8 cellular contexts compared by ENCODE assay signal in the genomic region with DNA sequence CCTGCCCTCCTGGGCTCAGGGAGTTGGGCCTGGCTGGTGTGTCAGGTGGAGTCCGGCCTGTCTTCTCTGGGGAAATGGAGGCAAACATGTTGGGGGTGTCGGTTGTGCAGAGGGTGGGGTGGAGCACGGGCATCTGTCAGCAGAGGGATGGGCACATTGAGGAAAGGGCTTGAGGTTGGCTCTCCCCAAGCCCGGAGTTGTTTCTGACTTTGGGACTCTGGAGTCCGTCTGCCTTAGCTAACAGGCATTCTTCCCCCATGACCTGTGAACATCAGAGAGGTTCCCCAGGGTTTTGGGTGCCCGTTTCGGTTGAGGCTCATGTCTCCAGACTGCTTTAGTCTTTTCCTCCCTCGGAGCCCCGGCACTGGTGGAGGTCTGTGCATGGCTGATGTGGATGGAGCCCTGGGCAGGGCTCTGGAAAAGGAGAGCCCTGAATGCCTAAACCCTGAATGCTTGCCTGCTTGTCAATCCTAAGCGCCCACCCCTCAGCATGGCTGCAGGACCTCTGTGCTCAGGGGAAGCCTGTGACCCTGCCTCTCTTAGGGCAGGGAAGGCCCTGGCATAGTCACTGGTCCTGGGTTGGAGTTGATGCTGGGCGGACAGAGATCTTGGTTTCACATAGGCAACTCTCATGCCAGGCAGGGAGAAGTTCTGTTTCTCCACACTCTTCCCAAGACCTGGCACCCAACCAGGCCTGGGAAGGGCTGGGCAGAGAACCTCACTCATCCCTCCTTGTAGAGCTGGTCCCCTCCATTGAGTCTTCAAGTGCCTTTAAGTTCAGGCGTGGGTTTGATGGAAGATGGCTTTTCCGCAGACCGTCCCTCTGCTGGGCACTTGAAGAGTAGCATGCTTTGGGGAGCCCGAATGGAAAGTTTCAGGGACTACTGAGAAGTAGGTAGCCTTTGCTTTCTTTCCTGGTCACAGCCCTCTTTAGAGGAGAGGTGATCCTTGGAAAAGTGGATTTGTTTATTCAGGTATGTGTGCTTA. TPM values are rescaled to one million over a fixed set of nuclear protein-coding genes. Genes with fewer than 3 reads are reported as not detected.
A peak's percentile ranks its signal among the peaks of the same experiment; 100 is the strongest.
DNase-seq lines count a peak whose midpoint lies in the region; ATAC-seq and TF ChIP-seq lines count a peak whose summit lies in the region.

No MANE protein-coding gene starts in this region.

- H3K4me1 Mint-ChIP-seq in GM23338: no peaks in the 10 kb centered on the region
- H3K4me1 Mint-ChIP-seq in type B pancreatic cell (ENCODE audit: unreplicated experiment): no peaks in the 10 kb centered on the region

- H3K27ac ChIP-seq in GM23338 (ENCODE audit: low read depth): no peak overlapping the region

- no peak overlapping the region for H3K4me3 Mint-ChIP-seq in GM23338
- no peak overlapping the region for H3K4me3 Mint-ChIP-seq in type B pancreatic cell

- no peak overlapping the region for H2AFZ ChIP-seq in GM23338

- H3K36me3 ChIP-seq in GM23338 (ENCODE audit: insufficient read depth): no peaks in the 10 kb centered on the region

- H3K36me3 Mint-ChIP-seq in GM23338 (ENCODE audit: low read depth): peaks cover 5% of the 10 kb centered on the region; the same call in 1 of the 3 replicates
- H3K36me3 Mint-ChIP-seq in type B pancreatic cell: peaks cover 12% of the 10 kb centered on the region

- H3K27me3 Mint-ChIP-seq in GM23338 (ENCODE audit: insufficient read depth, low read depth, poor library complexity) (peaks cover 4% of the 10 kb centered on the region), type B pancreatic cell (no peaks in the 10 kb centered on the region)

- H3K4me3 ChIP-seq in GM23338: no peak overlapping the region

- DNase-seq in SIG-M5 treated with dmso at 0.1 percent for 504 hours (lab: John Stamatoyannopoulos, UW; ENCODE audit: unreplicated experiment): peak; percentile 63
- DNase-seq in SIG-M5 (lab: John Stamatoyannopoulos, UW): no peak
- peak; percentile 84 for DNase-seq in GM23338 (ENCODE audit: low spot score)
- DNase-seq in NCI-H460 (ENCODE audit: extremely low read depth, low read depth): peak; percentile 61
- peak; percentile 62 for DNase-seq in astrocyte of the hippocampus (ENCODE audit: low read depth, low spot score)
- peak; percentile 21 for DNase-seq in kidney glomerular epithelial cell (lab: John Stamatoyannopoulos, UW)
- peak; percentile 67 for DNase-seq in type B pancreatic cell (ENCODE audit: extremely low spot score, unreplicated experiment)

- no peaks in the 10 kb centered on the region for H3K27me3 ChIP-seq in GM23338 (ENCODE audit: insufficient read depth)

- ATAC-seq in GM23338 (peak; percentile 86), HG02623 (IDR thresholded peaks at IDR 0.05; ENCODE audit: unreplicated experiment) (no peak)

- no peaks in the 10 kb centered on the region; the same call in 2 of the 3 replicates for H3K9me3 Mint-ChIP-seq in GM23338
- no peaks in the 10 kb centered on the region for H3K9me3 Mint-ChIP-seq in type B pancreatic cell

- no peaks in the 10 kb centered on the region for H3K4me1 ChIP-seq in GM23338 (ENCODE audit: insufficient read depth)

- no peaks in the 10 kb centered on the region for H3F3A ChIP-seq in GM23338 (replicated peaks; ENCODE audit: low read depth)

- no peaks in the 10 kb centered on the region for H3K79me2 ChIP-seq in GM23338 (replicated peaks; ENCODE audit: insufficient read depth)

- H3K4me2 ChIP-seq in GM23338: no peak overlapping the region

- peak; percentile 72 to 78 for TF ChIP-seq CTCF in GM23338 (conservative IDR thresholded peaks at IDR 0.05; ENCODE audit: low read depth in 2 of 2)
- TF ChIP-seq CTCF in type B pancreatic cell (conservative IDR thresholded peaks at IDR 0.05): peak; percentile 81

- H4K20me1 ChIP-seq in GM23338 (replicated peaks; ENCODE audit: insufficient read depth): no peaks in the 10 kb centered on the region

- H3K27ac Mint-ChIP-seq in GM23338: no peak overlapping the region
- no peak overlapping the region for H3K27ac Mint-ChIP-seq in type B pancreatic cell

- no peaks in the 10 kb centered on the region for H3K9me2 ChIP-seq in GM23338 (ENCODE audit: insufficient read depth)

TF ChIP-seq in GM23338, 12 proteins besides CTCF, POLR2A, EP300 and RAD21 (continues in another document):
- no peak for TF ChIP-seq JUNB (IDR thresholded peaks at IDR 0.05; ENCODE audit: unreplicated experiment)

RNA-seq across cellular contexts. Expression of gene NYNRIN, which starts 13.0 kb away (rescaled TPM):
- 17.5 and 20.0 TPM in 2 replicates for total RNA-seq in GM23338 (2014; rRNA removed; shearing (Covaris generic))
- polyA plus RNA-seq in GM23338 (2016; fragmentation: Nextera tagmentation; extraction: Ambion mirVana): 3.1 TPM in 2 replicates
- 0.12 and 0.17 TPM in 2 replicates for total RNA-seq in NCI-H460 (2014; rRNA removed; shearing (Covaris generic))
- 0.10 and 0.15 TPM in 2 replicates for polyA plus RNA-seq in NCI-H460 (2014; cell fraction: nucleus; rRNA removed)
- total RNA-seq in type B pancreatic cell (ENCODE audit: low replicate concordance): 79.2 and 129 TPM in 2 replicates

RNA-seq across cellular contexts. Expression of gene CBLN3, which starts 17.7 kb away (rescaled TPM):
- 0.07 TPM in 1 of 2 replicates, not detected in the other for total RNA-seq in GM23338 (2014; rRNA removed; shearing (Covaris generic))
- polyA plus RNA-seq in GM23338 (2016; fragmentation: Nextera tagmentation; extraction: Ambion mirVana): 0.19 and 0.23 TPM in 2 replicates
- 1.1 and 1.2 TPM in 2 replicates for total RNA-seq in NCI-H460 (2014; rRNA removed; shearing (Covaris generic))
- 0.69 and 2.9 TPM in 2 replicates for polyA plus RNA-seq in NCI-H460 (2014; cell fraction: nucleus; rRNA removed)
- total RNA-seq in type B pancreatic cell (ENCODE audit: low replicate concordance): 1.4 and 2.4 TPM in 2 replicates

RNA-seq across cellular contexts. Expression of gene KHNYN, which starts 18.0 kb away (rescaled TPM):
- 21.9 and 28.1 TPM in 2 replicates for total RNA-seq in GM23338 (2014; rRNA removed; shearing (Covaris generic))
- polyA plus RNA-seq in GM23338 (2016; fragmentation: Nextera tagmentation; extraction: Ambion mirVana): 2.1 and 2.7 TPM in 2 replicates
- total RNA-seq in NCI-H460 (2014; rRNA removed; shearing (Covaris generic)): 51.1 and 58.3 TPM in 2 replicates
- 73.9 and 92.0 TPM in 2 replicates for polyA plus RNA-seq in NCI-H460 (2014; cell fraction: nucleus; rRNA removed)
- 81.3 and 113 TPM in 2 replicates for total RNA-seq in type B pancreatic cell (ENCODE audit: low replicate concordance)

RNA-seq across cellular contexts. Expression of gene SDR39U1, which starts 30.8 kb away (rescaled TPM):
- total RNA-seq in GM23338 (2014; rRNA removed; shearing (Covaris generic)): 9.0 and 22.9 TPM in 2 replicates
- polyA plus RNA-seq in GM23338 (2016; fragmentation: Nextera tagmentation; extraction: Ambion mirVana): 60.6 and 66.5 TPM in 2 replicates
- 22.6 and 24.7 TPM in 2 replicates for total RNA-seq in NCI-H460 (2014; rRNA removed; shearing (Covaris generic))
- polyA plus RNA-seq in NCI-H460 (2014; cell fraction: nucleus; rRNA removed): 93.3 and 132 TPM in 2 replicates
- 54.1 and 62.1 TPM in 2 replicates for total RNA-seq in type B pancreatic cell (ENCODE audit: low replicate concordance)

RNA-seq across cellular contexts. Expression of gene NFATC4, which starts 43.8 kb away (rescaled TPM):
- total RNA-seq in GM23338 (2014; rRNA removed; shearing (Covaris generic)): 20.7 and 26.6 TPM in 2 replicates
- polyA plus RNA-seq in GM23338 (2016; fragmentation: Nextera tagmentation; extraction: Ambion mirVana): 16.7 and 20.9 TPM in 2 replicates
- 17.7 and 23.6 TPM in 2 replicates for total RNA-seq in NCI-H460 (2014; rRNA removed; shearing (Covaris generic))
- polyA plus RNA-seq in NCI-H460 (2014; cell fraction: nucleus; rRNA removed): 59.5 and 82.5 TPM in 2 replicates
- total RNA-seq in type B pancreatic cell (ENCODE audit: low replicate concordance): 33.8 and 130 TPM in 2 replicates

Comparison
In these comparisons a context has a peak if more than half of its experiments do, and no peak if none do; other contexts are left out.
1. RNA of gene NYNRIN, which starts 13.0 kb away (total RNA-seq): 79.2 to 129 TPM in type B pancreatic cell and 17.5 to 20.0 TPM in GM23338; 0.12 to 0.17 TPM in NCI-H460; every median in the first group is over 10 times any median in the second.